Comparison of ENCODE assay signal across 22 cellular contexts in genomic region chr12:62138527-62138926, GRCh38.
DNase-seq lines count a peak whose midpoint lies in the region; ATAC-seq lines count a peak whose summit lies in the region.
"Had no signal": no experiment of that assay in that cellular context is flagged by ENCODE, and none has a peak within 500 bp of the region (broad histone marks: within the 10 kb centered on the region; RNA-seq: fewer than 3 reads in every experiment).

No MANE protein-coding gene starts in this region.

- H2AFZ ChIP-seq in Karpas-422 (ENCODE audit: low read length): no peak overlapping the region

- H3K27ac ChIP-seq in BLaER1 (no peak overlapping the region), Karpas-422 (ENCODE audit: low read length) (peak overlapping the region; percentile 60; the same call in 1 of the 2 replicates)
- H3K27ac ChIP-seq: 22Rv1, A549 had no signal

- H3K4me3 ChIP-seq in BLaER1 (no peak overlapping the region), Karpas-422 (ENCODE audit: low read length) (no peak overlapping the region)
- H3K4me3 ChIP-seq: A549, GM12878 had no signal

- DNase-seq in NCI-H748 (lab: John Stamatoyannopoulos, UW; ENCODE audit: unreplicated experiment): peak; percentile 5
- DNase-seq in NCI-H748 treated with DMSO at 0.1 percent for 48 hours (lab: John Stamatoyannopoulos, UW): no peak
- peak; percentile 87 for DNase-seq in Karpas-422
- DNase-seq in stimulated activated CD4-positive, alpha-beta T cell treated with anti-CD3 and anti-CD28 coated beads, Interleukin-4, amount 100 ng/mL, for 1 hour: no peak
- DNase-seq: AML-193; C1 segment of cervical spinal cord; CD4-positive, alpha-beta memory T cell; CD4-positive, CD25-positive, alpha-beta regulatory T cell; CD8-positive, alpha-beta memory T cell; COR-L47; DMS 273 treated with DMSO at 0.1 percent for 48 hours; DMS153; DMS53; DMS79; DND-41; EL; GDM1 had no signal

- H3K27me3 ChIP-seq in BLaER1 (no peaks in the 10 kb centered on the region), Karpas-422 (ENCODE audit: low read length) (no peaks in the 10 kb centered on the region)

- H3K36me3 ChIP-seq in BLaER1 (no peaks in the 10 kb centered on the region), Karpas-422 (ENCODE audit: insufficient read depth, low read length) (no peaks in the 10 kb centered on the region)

- no peaks in the 10 kb centered on the region for H4K20me1 ChIP-seq in BLaER1
- no peaks in the 10 kb centered on the region for H4K20me1 ChIP-seq in Karpas-422 (ENCODE audit: insufficient read depth, low read depth, low read length)

- peak overlapping the region; percentile 15; the same call in 1 of the 2 replicates for H3K4me2 ChIP-seq in BLaER1
- peak overlapping the region; percentile 30 for H3K4me2 ChIP-seq in Karpas-422 (ENCODE audit: low read depth, low read length, poor library complexity, severe bottlenecking)
- H3K4me2 ChIP-seq: A549 had no signal

- H3K9me2 ChIP-seq in Karpas-422 (replicated peaks; ENCODE audit: insufficient read depth, low read length): no peaks in the 10 kb centered on the region

- no peak overlapping the region for H3K9ac ChIP-seq in BLaER1
- no peak overlapping the region for H3K9ac ChIP-seq in Karpas-422 (ENCODE audit: low read length)

- no peaks in the 10 kb centered on the region for H3K9me3 ChIP-seq in BLaER1
- no peaks in the 10 kb centered on the region for H3K9me3 ChIP-seq in Karpas-422 (ENCODE audit: low read length)
- H3K9me3 ChIP-seq: A549 had no signal

- ATAC-seq in HG02981 (IDR thresholded peaks at IDR 0.05; ENCODE audit: unreplicated experiment): no peak
- ATAC-seq: A549, GM12878 had no signal

- H3K79me2 ChIP-seq in Karpas-422 (ENCODE audit: low read length): no peaks in the 10 kb centered on the region

- H3K4me1 ChIP-seq in BLaER1 (peaks cover 10% of the 10 kb centered on the region), Karpas-422 (ENCODE audit: low read length) (peaks cover 44% of the 10 kb centered on the region)
- H3K4me1 ChIP-seq: A549 had no signal

Comparison
In these comparisons a context has a peak if more than half of its experiments do, and no peak if none do; other contexts are left out.
1. DNase-seq: peak in NCI-H748 (single experiment) and Karpas-422 (single experiment); none in NCI-H748 treated with DMSO at 0.1 percent for 48 hours (single experiment) and stimulated activated CD4-positive, alpha-beta T cell treated with anti-CD3 and anti-CD28 coated beads, Interleukin-4, amount 100 ng/mL, for 1 hour (single experiment).